Comparison of ENCODE assay signal across 4 cellular contexts in genomic region chr3:3342141-3342540, GRCh38.
"Had no signal": no experiment of that assay in that cellular context is flagged by ENCODE, and none has a peak within 500 bp of the region (broad histone marks: within the 10 kb centered on the region; RNA-seq: fewer than 3 reads in every experiment).

No MANE protein-coding gene starts in this region.

- H3K27ac ChIP-seq: HL-60, KMS-11 had no signal

- H3K9ac ChIP-seq: KMS-11 had no signal

- DNase-seq: KBM-7, KG1 had no signal

- H3K4me2 ChIP-seq: KMS-11 had no signal
